Comparison of ENCODE assay signal across 8 cellular contexts in genomic region chr3:40456940-40457823, GRCh38. TPM values are rescaled to one million over a fixed set of nuclear protein-coding genes. Genes with fewer than 3 reads are reported as not detected.
A peak's percentile ranks its signal among the peaks of the same experiment; 100 is the strongest.
DNase-seq lines count a peak whose midpoint lies in the region; ATAC-seq and TF ChIP-seq lines count a peak whose summit lies in the region.

RPL14 (plus strand) TSS chr3:40457339; CDS start chr3:40457472, 133 bp downstream.

- H3K36me3 Mint-ChIP-seq in activated T-cell treated with anti-CD3 and anti-CD28 coated beads, Interleukin-2, amount 50 U/mL, for 4 hours (ENCODE audit: insufficient read depth): peaks cover 31% of the 10 kb centered on the region

- peak within 1 kb of the TSS; percentile 85 for H3K4me3 Mint-ChIP-seq in activated T-cell treated with anti-CD3 and anti-CD28 coated beads, Interleukin-2, amount 50 U/mL, for 4 hours

- peak; percentile 62 for ATAC-seq in GM21576 (IDR thresholded peaks at IDR 0.05; ENCODE audit: unreplicated experiment)
- ATAC-seq in activated T-cell treated with anti-CD3 and anti-CD28 coated beads, Interleukin-2, amount 50 U/mL, for 4 hours: peak; percentile 74 to 77

- H3K4me3 ChIP-seq in esophagus (ENCODE audit: low read depth in 1 of 2, low read length in 2 of 2) (peak within 1 kb of the TSS; percentile 85 to 99), mucosa of stomach (ENCODE audit: low read length) (peak within 1 kb of the TSS; percentile 28)

- H3K27me3 Mint-ChIP-seq in activated T-cell treated with anti-CD3 and anti-CD28 coated beads, Interleukin-2, amount 50 U/mL, for 4 hours (ENCODE audit: low read depth): no peaks in the 10 kb centered on the region

- peaks cover 2 to 6% of the 10 kb centered on the region in 2 donors for H3K4me1 ChIP-seq in esophagus (ENCODE audit: control insufficient read depth in 2 of 2, insufficient read depth in 2 of 2, low read length in 1 of 2)
- peaks cover 17% of the 10 kb centered on the region for H3K4me1 ChIP-seq in mucosa of stomach (ENCODE audit: control insufficient read depth, insufficient read depth, low read length)

- no peaks in the 10 kb centered on the region for H3K9me3 ChIP-seq in esophagus (ENCODE audit: control insufficient read depth in 2 of 2, insufficient read depth in 1 of 2, low read depth in 1 of 2, low read length in 1 of 2)
- no peaks in the 10 kb centered on the region for H3K9me3 ChIP-seq in mucosa of stomach (ENCODE audit: control insufficient read depth, low read length)

- WGBS in esophagus, 2 donors: 0% methylated on average over 79 of the region's 79 CpGs

- H3K36me3 ChIP-seq in esophagus (ENCODE audit: control insufficient read depth in 2 of 2, insufficient read depth in 2 of 2, low read length in 1 of 2) (peaks cover 10 to 11% of the 10 kb centered on the region in 2 donors), mucosa of stomach (ENCODE audit: control insufficient read depth, insufficient read depth, low read length) (peaks cover 4% of the 10 kb centered on the region)

- H3K9ac ChIP-seq in mucosa of stomach (ENCODE audit: low read length): peak within 1 kb of the TSS; percentile 67

- peaks cover 3% of the 10 kb centered on the region for H3K9me3 Mint-ChIP-seq in activated T-cell treated with anti-CD3 and anti-CD28 coated beads, Interleukin-2, amount 50 U/mL, for 4 hours

- H3K27me3 ChIP-seq in esophagus (ENCODE audit: control insufficient read depth in 1 of 2, insufficient read depth in 2 of 2, low read length in 2 of 2) (no peaks in the 10 kb centered on the region), mucosa of stomach (ENCODE audit: control insufficient read depth, insufficient read depth, low read length) (no peaks in the 10 kb centered on the region)

- peak within 1 kb of the TSS; percentile 88 to 94 for H3K27ac ChIP-seq in esophagus (ENCODE audit: low read depth in 2 of 2, low read length in 1 of 2)

- peaks cover 51% of the 10 kb centered on the region for H3K4me1 Mint-ChIP-seq in activated T-cell treated with anti-CD3 and anti-CD28 coated beads, Interleukin-2, amount 50 U/mL, for 4 hours (ENCODE audit: low read depth)

- peak; percentile 89 for DNase-seq in DMS114 treated with DMSO at 0.1 percent for 48 hours (lab: John Stamatoyannopoulos, UW; ENCODE audit: unreplicated experiment)
- DNase-seq in activated T-cell treated with anti-CD3 and anti-CD28 coated beads, Interleukin-2, amount 50 U/mL, for 4 hours: peak; percentile 93
- DNase-seq in stimulated activated CD8-positive, alpha-beta memory T cell treated with anti-CD3 and anti-CD28 coated beads, Interleukin-7, amount 100 ng/mL, for 1 hour (ENCODE audit: low read depth in 2 of 2): peak; percentile 83 to 88

- no peak for TF ChIP-seq RAD21 in Ishikawa (IDR thresholded peaks at IDR 0.05; ENCODE audit: low read depth)

- no peak for TF ChIP-seq EP300 in Ishikawa (IDR thresholded peaks at IDR 0.05; ENCODE audit: borderline replicate concordance)

TF ChIP-seq in Ishikawa, 13 proteins besides CTCF, POLR2A, EP300 and RAD21 (continues in another document):
- TF ChIP-seq NFIC (IDR thresholded peaks at IDR 0.05): no peak
- TF ChIP-seq USF1 (IDR thresholded peaks at IDR 0.05): peak; percentile 21
- no peak for TF ChIP-seq EGR1 (IDR thresholded peaks at IDR 0.05)
- peak; percentile 60 for TF ChIP-seq CREB1 (IDR thresholded peaks at IDR 0.05; ENCODE audit: low read depth)
- TF ChIP-seq FOXM1 (IDR thresholded peaks at IDR 0.05; ENCODE audit: borderline replicate concordance, low read depth): no peak
- no peak for TF ChIP-seq REST (IDR thresholded peaks at IDR 0.05; ENCODE audit: low read depth)
- peak; percentile 93 for TF ChIP-seq MAX (IDR thresholded peaks at IDR 0.05)
- TF ChIP-seq ZBTB7A (IDR thresholded peaks at IDR 0.05; ENCODE audit: low read depth): no peak
- TF ChIP-seq TCF12 (IDR thresholded peaks at IDR 0.05; ENCODE audit: low read depth): peak; percentile 45
- peak; percentile 96 for TF ChIP-seq TAF1 (IDR thresholded peaks at IDR 0.05; ENCODE audit: low read depth)

TF ChIP-seq in PFSK-1, 5 proteins besides CTCF, POLR2A, EP300 and RAD21:
- TF ChIP-seq REST (IDR thresholded peaks at IDR 0.05; ENCODE audit: insufficient read depth in 1 of 2, low read depth in 2 of 2, low read length in 2 of 2) (peak in 1 of 2 experiments; percentile 60; a peak in 2 of 4 replicates), SIN3A (IDR thresholded peaks at IDR 0.05; ENCODE audit: borderline replicate concordance, insufficient read depth, low read length) (no peak), TAF1 (IDR thresholded peaks at IDR 0.05; ENCODE audit: borderline replicate concordance, insufficient read depth, low read length) (peak; percentile 85; the same call in 1 of the 2 replicates), FOXP2 (optimal IDR thresholded peaks at IDR 0.05; ENCODE audit: borderline replicate concordance, extremely low read depth, extremely low read length, insufficient read depth) (peak; percentile 57), POLR2AphosphoS5 (IDR thresholded peaks at IDR 0.05; ENCODE audit: low read depth, low read length) (peak; percentile 92)

RNA-seq across cellular contexts. Expression of gene RPL14, which starts in this region (rescaled TPM):
- polyA plus RNA-seq in PFSK-1 (2012; ENCODE audit: insufficient read length, low read depth): 1,386 TPM
- 1,000 to 10,000 TPM; 3,658 to 4,119 (median 4,117) TPM for total RNA-seq in activated T-cell treated with anti-CD3 and anti-CD28 coated beads, Interleukin-2, amount 50 U/mL, for 4 hours
- 1,000 to 10,000 TPM; 1,289 to 1,675 TPM for polyA plus RNA-seq in esophagus

Comparison
In these comparisons a context has a peak if more than half of its experiments do, and no peak if none do; other contexts are left out.
1. Peak in every context shown above with its lines: DNase-seq, ATAC-seq, H3K4me3 ChIP-seq and H3K27ac ChIP-seq.